In genomic region chr15:58770519-58770856, GRCh38 we compare ENCODE assay signal across 8 cellular contexts. TPM values are rescaled to one million over a fixed set of nuclear protein-coding genes. Genes with fewer than 3 reads are reported as not detected.
DNase-seq lines count a peak whose midpoint lies in the region; ATAC-seq and TF ChIP-seq lines count a peak whose summit lies in the region.

No MANE protein-coding gene starts in this region.

- H3K27me3 Mint-ChIP-seq in CD14-positive monocyte (ENCODE audit: low read depth in 3 of 3) (peaks cover 0 to 2% (median 0%) of the 10 kb centered on the region in 3 donors), WTC11 (ENCODE audit: low read depth) (no peaks in the 10 kb centered on the region)

- H3K27me3 ChIP-seq in HL-60 (ENCODE audit: insufficient read depth, poor library complexity, severe bottlenecking) (no peaks in the 10 kb centered on the region), gastroesophageal sphincter (no peaks in the 10 kb centered on the region), psoas muscle (ENCODE audit: insufficient read depth in 3 of 3, low read length in 2 of 3) (no peaks in the 10 kb centered on the region)

- H3K4me3 Mint-ChIP-seq in CD14-positive monocyte, result peak overlapping the region; percentile 91 to 95
- H3K4me3 Mint-ChIP-seq in WTC11, result no peak overlapping the region; the same call in 1 of the 2 replicates

- H3K4me1 Mint-ChIP-seq in CD14-positive monocyte (peaks cover 7% of the 10 kb centered on the region), WTC11 (peaks cover 16% of the 10 kb centered on the region)

- H3K4me1 ChIP-seq in gastroesophageal sphincter (peaks cover 0 to 44% (median 4%) of the 10 kb centered on the region in 3 donors), psoas muscle (peaks cover 34% of the 10 kb centered on the region)

- POLR2A ChIA-PET in WTC11 (lab: Charles Lee), result interaction anchor here (0.6 to 2.5 kb wide), 10 partner anchors 9 to 602 kb away, joined by 3 to 66 read pairs (median 4); partner anchors contain the start of genes ADAM10 and MYO1E

- no peaks in the 10 kb centered on the region for H3K36me3 Mint-ChIP-seq in CD14-positive monocyte
- H3K36me3 Mint-ChIP-seq in WTC11, result no peaks in the 10 kb centered on the region

- TF ChIP-seq POLR2A in gastroesophageal sphincter (IDR thresholded peaks at IDR 0.05), result no peak

- peak; percentile 20 for ATAC-seq in GM18867 (IDR thresholded peaks at IDR 0.05; ENCODE audit: unreplicated experiment)
- ATAC-seq in WTC11, result peak; percentile 3
- peak; percentile 31 for ATAC-seq in gastroesophageal sphincter
- peak; percentile 11 to 45 (median 24) for ATAC-seq in psoas muscle
- ATAC-seq in GM21367 (IDR thresholded peaks at IDR 0.05; ENCODE audit: unreplicated experiment), result no peak

- H3K27ac ChIP-seq in HL-60 (replicated peaks) (peak overlapping the region; percentile 84), gastroesophageal sphincter (peak overlapping the region; percentile 96 to 99 (median 99)), psoas muscle (peak overlapping the region; percentile 98)

- CTCF ChIA-PET in WTC11 (lab: Charles Lee), result interaction anchor here (0.6 to 2.3 kb wide), 28 partner anchors 10 to 543 kb away, joined by 3 to 20 read pairs (median 4); partner anchors contain the start of gene ADAM10

- no peaks in the 10 kb centered on the region for H3K36me3 ChIP-seq in gastroesophageal sphincter
- H3K36me3 ChIP-seq in psoas muscle (ENCODE audit: insufficient read depth in 1 of 2, low read depth in 1 of 2), result no peaks in the 10 kb centered on the region

- H3K4me3 ChIP-seq in HL-60 (replicated peaks; ENCODE audit: insufficient read depth, low read length) (peak overlapping the region; percentile 79), gastroesophageal sphincter (peak overlapping the region; percentile 70 to 97), psoas muscle (peak overlapping the region; percentile 97)

- TF ChIP-seq CTCF in CD14-positive monocyte (IDR thresholded peaks at IDR 0.05) (no peak), HL-60 (IDR thresholded peaks at IDR 0.05; ENCODE audit: insufficient read depth, low read length) (no peak), WTC11 (IDR thresholded peaks at IDR 0.05) (no peak), gastroesophageal sphincter (IDR thresholded peaks at IDR 0.05) (peak; percentile 13 to 45 (median 29)), psoas muscle (IDR thresholded peaks at IDR 0.05) (peak; percentile 24)

- intact Hi-C loops in CD14-positive monocyte (cut with micrococcal nuclease), result loop anchor here in 1 of 2 donors (10.0 kb wide), 1 partner anchor 526 kb away; no protein-coding TSS in a partner anchor
- intact Hi-C loops in psoas muscle (cut with DNase I), result loop anchor here in 1 of 2 donors (5.0 kb wide), 1 partner anchor 543 kb away; no protein-coding TSS in a partner anchor

- no peaks in the 10 kb centered on the region for H3K9me3 ChIP-seq in gastroesophageal sphincter
- H3K9me3 ChIP-seq in psoas muscle, result no peaks in the 10 kb centered on the region

- no peak for TF ChIP-seq EP300 in gastroesophageal sphincter (IDR thresholded peaks at IDR 0.05)

- peak overlapping the region; percentile 81 to 95 (median 92) for H3K27ac Mint-ChIP-seq in CD14-positive monocyte
- H3K27ac Mint-ChIP-seq in WTC11, result peak overlapping the region; percentile 98

- DNase-seq in CD14-positive monocyte (ENCODE audit: low spot score) (no peak), HL-60 (ENCODE audit: low read depth in 1 of 2, low spot score in 1 of 2) (peak in 1 of 2 experiments; percentile 53), WTC11 (ENCODE audit: low spot score) (no peak), psoas muscle (no peak)
- no peak for DNase-seq in activated CD8-positive, alpha-beta memory T cell treated with anti-CD3 and anti-CD28 coated beads for 24 hours

- WGBS in gastroesophageal sphincter (ENCODE audit: low coverage in 1 of 2), 2 donors, result 3 to 5% methylated on average over 7 to 8 of the region's 9 CpGs
- WGBS in psoas muscle, 3 donors, result 1 to 2% (median 1%) methylated on average over 9 of the region's 9 CpGs

- H3K9me3 Mint-ChIP-seq in CD14-positive monocyte, result peaks cover 0 to 2% (median 0%) of the 10 kb centered on the region in 7 donors
- H3K9me3 Mint-ChIP-seq in WTC11, result no peaks in the 10 kb centered on the region

TF ChIP-seq in WTC11, 78 proteins besides CTCF, POLR2A, EP300 and RAD21:
- no peak for TF ChIP-seq ATF3 (CRISPR knock-in tag; conservative IDR thresholded peaks at IDR 0.05)
- TF ChIP-seq PRDM15 (CRISPR knock-in tag; IDR thresholded peaks at IDR 0.05), result no peak
- TF ChIP-seq CBFB (CRISPR knock-in tag; IDR thresholded peaks at IDR 0.05; ENCODE audit: low read depth), result no peak
- TF ChIP-seq GRHL2 (CRISPR knock-in tag; IDR thresholded peaks at IDR 0.05; ENCODE audit: insufficient replicate concordance, severe bottlenecking), result no peak
- TF ChIP-seq ZMAT4 (CRISPR knock-in tag; IDR thresholded peaks at IDR 0.05), result no peak
- no peak for TF ChIP-seq ZNF671 (CRISPR knock-in tag; IDR thresholded peaks at IDR 0.05)
- no peak for TF ChIP-seq ELF4 (CRISPR knock-in tag; IDR thresholded peaks at IDR 0.05; ENCODE audit: low read depth)
- no peak for TF ChIP-seq SMAD4 (CRISPR knock-in tag; IDR thresholded peaks at IDR 0.05)
- no peak for TF ChIP-seq USF2 (CRISPR knock-in tag; IDR thresholded peaks at IDR 0.05)

RNA-seq across cellular contexts. Expression of gene MINDY2, which starts 0.6 kb away (rescaled TPM):
- polyA plus RNA-seq in CD14-positive monocyte (10 to 100 TPM in 1 of 2 donors, 1 to 10 TPM in 1; 3.4 to 10.9 TPM), psoas muscle (1 to 10 TPM; 3.3 to 6.0 (median 3.4) TPM)
- total RNA-seq in WTC11 (2021) (27.0 to 29.9 TPM (median 29.6 TPM) in 3 replicates), gastroesophageal sphincter (10 to 100 TPM; 28.6 to 44.4 (median 38.4) TPM), psoas muscle (10 to 100 TPM in 1 of 4 donors, 1 to 10 TPM in 3; 6.0 to 11.3 (median 8.5) TPM)

RNA-seq across cellular contexts. Expression of gene ADAM10, which starts 21.0 kb away (rescaled TPM):
- polyA plus RNA-seq in CD14-positive monocyte (100 to 1,000 TPM; 149 to 269 TPM), psoas muscle (10 to 100 TPM in 2 of 3 donors, 1 to 10 TPM in 1; 7.9 to 24.7 (median 10.8) TPM)
- total RNA-seq in WTC11 (2021) (128 to 133 TPM (median 130 TPM) in 3 replicates), gastroesophageal sphincter (10 to 100 TPM; 59.5 to 69.1 (median 62.3) TPM), psoas muscle (10 to 100 TPM; 33.1 to 37.9 (median 36.5) TPM)

Comparison
In these comparisons a context has a peak if more than half of its experiments do, and no peak if none do; other contexts are left out.
1. CTCF ChIP-seq: peak in gastroesophageal sphincter (4 of 4) and psoas muscle (single experiment); none in CD14-positive monocyte (single experiment), HL-60 (single experiment) and WTC11 (single experiment).
2. Peak in every context shown above with its lines, with median percentiles within 50 percentile points of each other: H3K27ac ChIP-seq and H3K4me3 ChIP-seq.